20 cellular contexts compared by ENCODE assay signal in genomic region chr3:14658978-14659377, GRCh38. TPM values are rescaled to one million over a fixed set of nuclear protein-coding genes. Genes with fewer than 3 reads are reported as not detected.
DNase-seq lines count a peak whose midpoint lies in the region; ATAC-seq and TF ChIP-seq lines count a peak whose summit lies in the region.
"Had no signal": no experiment of that assay in that cellular context is flagged by ENCODE, and none has a peak within 500 bp of the region (broad histone marks: within the 10 kb centered on the region; RNA-seq: fewer than 3 reads in every experiment).

No MANE protein-coding gene starts in this region.

- no peak overlapping the region for H3K4me3 ChIP-seq in breast epithelium
- H3K4me3 ChIP-seq: GM23338 had no signal

- no peaks in the 10 kb centered on the region for H3K9me3 ChIP-seq in breast epithelium

- no peak for ATAC-seq in activated T-cell treated with anti-CD3 and anti-CD28 coated beads, Interleukin-2, amount 50 U/mL, for 72 hours (replicated peaks in 1 of 2)
- no peak for ATAC-seq in GM19023 (IDR thresholded peaks at IDR 0.05; ENCODE audit: unreplicated experiment)
- ATAC-seq: GM23338 had no signal

- H3K4me1 ChIP-seq in breast epithelium = peaks cover 0 to under 1% of the 10 kb centered on the region in 2 donors

- DNase-seq in activated T-cell treated with anti-CD3 and anti-CD28 coated beads, Interleukin-2, amount 50 U/mL, for 72 hours = no peak
- no peak for DNase-seq in activated T-cell treated with anti-CD3 and anti-CD28 coated beads, Interleukin-2, amount 50 U/mL, for 24 hours
- DNase-seq in ELF-1 (ENCODE audit: low read depth, low spot score) (peak; percentile 52), NCI-H69 (lab: John Stamatoyannopoulos, UW) (peak; percentile 75), breast epithelium (ENCODE audit: low spot score in 2 of 2) (no peak)
- DNase-seq: C1 segment of cervical spinal cord; CD4-positive, CD25-positive, alpha-beta regulatory T cell; CD8-positive, alpha-beta memory T cell; COR-L47; DMS 273 treated with DMSO at 0.1 percent for 48 hours; DMS53; DND-41; EL; HCEC 1CT; IMR-90 had no signal

- no peak overlapping the region for H3K4me3 Mint-ChIP-seq in activated T-cell treated with anti-CD3 and anti-CD28 coated beads, Interleukin-2, amount 50 U/mL, for 72 hours
- no peak overlapping the region for H3K4me3 Mint-ChIP-seq in activated T-cell treated with anti-CD3 and anti-CD28 coated beads, Interleukin-2, amount 50 U/mL, for 24 hours
- H3K4me3 Mint-ChIP-seq: B cell; CD4-positive, CD25-positive, alpha-beta regulatory T cell; CD8-positive, alpha-beta memory T cell; GM23338 had no signal

- TF ChIP-seq CTCF in breast epithelium (IDR thresholded peaks at IDR 0.05) = no peak

- H3K36me3 ChIP-seq in breast epithelium = peaks cover 6% of the 10 kb centered on the region

- peaks cover 17 to 36% of the 10 kb centered on the region in 2 donors for H3K36me3 Mint-ChIP-seq in activated T-cell treated with anti-CD3 and anti-CD28 coated beads, Interleukin-2, amount 50 U/mL, for 72 hours (ENCODE audit: insufficient read depth in 2 of 2)
- H3K36me3 Mint-ChIP-seq in activated T-cell treated with anti-CD3 and anti-CD28 coated beads, Interleukin-2, amount 50 U/mL, for 24 hours (ENCODE audit: low read depth) = peaks cover 94% of the 10 kb centered on the region

- intact Hi-C loops in breast epithelium (cut with DNase I; ENCODE audit: low total_unique reads) = no loop called here

- H3K27ac ChIP-seq in breast epithelium = no peak overlapping the region
- H3K27ac ChIP-seq: HL-60 had no signal

- no peaks in the 10 kb centered on the region for H3K27me3 Mint-ChIP-seq in activated T-cell treated with anti-CD3 and anti-CD28 coated beads, Interleukin-2, amount 50 U/mL, for 72 hours (ENCODE audit: low read depth)
- H3K27me3 Mint-ChIP-seq in activated T-cell treated with anti-CD3 and anti-CD28 coated beads, Interleukin-2, amount 50 U/mL, for 24 hours = no peaks in the 10 kb centered on the region
- H3K27me3 Mint-ChIP-seq: B cell; CD4-positive, CD25-positive, alpha-beta regulatory T cell; CD8-positive, alpha-beta memory T cell had no signal

- TF ChIP-seq POLR2A in breast epithelium (IDR thresholded peaks at IDR 0.05) = no peak

- H3K9me3 Mint-ChIP-seq in activated T-cell treated with anti-CD3 and anti-CD28 coated beads, Interleukin-2, amount 50 U/mL, for 72 hours = no peaks in the 10 kb centered on the region
- no peaks in the 10 kb centered on the region for H3K9me3 Mint-ChIP-seq in activated T-cell treated with anti-CD3 and anti-CD28 coated beads, Interleukin-2, amount 50 U/mL, for 24 hours
- H3K9me3 Mint-ChIP-seq: CD4-positive, CD25-positive, alpha-beta regulatory T cell; CD8-positive, alpha-beta memory T cell; GM23338 had no signal

- H3K27me3 ChIP-seq in breast epithelium = no peaks in the 10 kb centered on the region

- H3K4me1 Mint-ChIP-seq in activated T-cell treated with anti-CD3 and anti-CD28 coated beads, Interleukin-2, amount 50 U/mL, for 72 hours (ENCODE audit: low read depth) = peaks cover 16% of the 10 kb centered on the region
- H3K4me1 Mint-ChIP-seq in activated T-cell treated with anti-CD3 and anti-CD28 coated beads, Interleukin-2, amount 50 U/mL, for 24 hours (ENCODE audit: low read depth) = peaks cover 24% of the 10 kb centered on the region
- H3K4me1 Mint-ChIP-seq: GM23338 had no signal

- peak overlapping the region; percentile 96 for H3K27ac Mint-ChIP-seq in activated T-cell treated with anti-CD3 and anti-CD28 coated beads, Interleukin-2, amount 50 U/mL, for 72 hours
- no peak overlapping the region for H3K27ac Mint-ChIP-seq in activated T-cell treated with anti-CD3 and anti-CD28 coated beads, Interleukin-2, amount 50 U/mL, for 24 hours
- H3K27ac Mint-ChIP-seq: B cell, GM23338 had no signal

RNA-seq across cellular contexts. Expression of gene CCDC174, which starts 7.4 kb away (rescaled TPM):
- 10 to 100 TPM; 33.9 to 34.3 TPM for total RNA-seq in activated T-cell treated with anti-CD3 and anti-CD28 coated beads, Interleukin-2, amount 50 U/mL, for 72 hours
- 10 to 100 TPM; 18.4 to 34.8 (median 30.8) TPM for total RNA-seq in breast epithelium

RNA-seq across cellular contexts. Expression of gene C3orf20, which starts 16.0 kb away (rescaled TPM):
- 1 to 10 TPM in 1 of 2 donors, under 1 TPM in 1; 0.51 to 1.1 TPM for total RNA-seq in activated T-cell treated with anti-CD3 and anti-CD28 coated beads, Interleukin-2, amount 50 U/mL, for 72 hours
- under 1 TPM in 2 of 3 donors, not detected in 1; 0.15 to 0.16 TPM for total RNA-seq in breast epithelium
- total RNA-seq: A172, GM23338, IMR-90 had no signal

Comparison
In these comparisons a context has a peak if more than half of its experiments do, and no peak if none do; other contexts are left out.
1. DNase-seq: peak in ELF-1 (single experiment) and NCI-H69 (single experiment); none in activated T-cell treated with anti-CD3 and anti-CD28 coated beads, Interleukin-2, amount 50 U/mL, for 72 hours (0 of 2), activated T-cell treated with anti-CD3 and anti-CD28 coated beads, Interleukin-2, amount 50 U/mL, for 24 hours (single experiment) and breast epithelium (0 of 2).